19 cellular contexts compared by ENCODE assay signal in the genomic region with DNA sequence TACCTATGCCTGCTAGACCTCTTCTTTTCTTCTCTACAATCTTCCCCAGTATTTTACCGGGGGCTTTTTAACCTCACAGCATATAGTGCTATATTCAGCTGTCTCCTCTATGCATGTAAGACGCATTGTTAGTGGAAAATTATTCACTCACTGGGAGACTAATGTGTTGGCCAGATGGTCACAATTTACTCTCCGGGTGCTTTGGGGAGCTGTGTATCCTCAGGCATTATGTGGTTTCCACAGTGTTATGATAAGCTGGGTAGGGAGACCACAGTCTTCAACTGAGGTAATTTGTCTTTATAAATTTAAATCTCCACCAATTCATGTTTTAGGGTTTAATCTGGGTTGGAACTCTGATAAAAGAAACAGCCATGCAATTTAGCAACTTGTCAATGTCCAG.
DNase-seq lines count a peak whose midpoint lies in the region; ATAC-seq and TF ChIP-seq lines count a peak whose summit lies in the region.
"Had no signal": no experiment of that assay in that cellular context is flagged by ENCODE, and none has a peak within 500 bp of the region (broad histone marks: within the 10 kb centered on the region; RNA-seq: fewer than 3 reads in every experiment).

No MANE protein-coding gene starts in this region.

- H2AK5ac ChIP-seq in H9 (ENCODE audit: insufficient read length, low read length), result no peak overlapping the region

- H3K9me3 ChIP-seq in WERI-Rb-1 (ENCODE audit: severe bottlenecking), result no peaks in the 10 kb centered on the region
- no peaks in the 10 kb centered on the region for H3K9me3 ChIP-seq in H9 (ENCODE audit: control insufficient read depth, low read depth, low read length)
- H3K9me3 ChIP-seq: left ventricle myocardium inferior had no signal

- no peaks in the 10 kb centered on the region for H3K79me1 ChIP-seq in H9 (ENCODE audit: insufficient read depth, low read depth, low read length, poor library complexity, severe bottlenecking)

- H4K91ac ChIP-seq in H9 (ENCODE audit: insufficient read length, low read depth, low read length), result no peak overlapping the region

- no peaks in the 10 kb centered on the region for H3K79me2 ChIP-seq in H9 (ENCODE audit: insufficient read depth, low read length)

- no peak overlapping the region for H2BK5ac ChIP-seq in H9 (ENCODE audit: insufficient read length, low read length)

- no peaks in the 10 kb centered on the region for H4K20me1 ChIP-seq in H9 (ENCODE audit: control insufficient read depth, insufficient read depth, insufficient read length)

- WGBS in H9 (ENCODE audit: extremely low coverage, insufficient read length, low lambda C conversion rate), result no CpG with 5 or more reads among the region's 3 CpGs

- no peaks in the 10 kb centered on the region for H3K23me2 ChIP-seq in H9 (ENCODE audit: insufficient read length, low read depth, low read length, poor library complexity, severe bottlenecking)

- no peak overlapping the region for H3T11ph ChIP-seq in H9 (ENCODE audit: low read length)

- no peak overlapping the region for H3K4me3 Mint-ChIP-seq in H9

- H3K4me1 Mint-ChIP-seq in H9, result no peaks in the 10 kb centered on the region

- ATAC-seq in HG03460 (IDR thresholded peaks at IDR 0.05; ENCODE audit: unreplicated experiment), result no peak
- ATAC-seq: activated naive CD4-positive, alpha-beta T cell treated with anti-CD3 and anti-CD28 coated beads, Interleukin-2, amount 50 U/mL, for 72 hours; K562 had no signal

- H3K27ac ChIP-seq in WERI-Rb-1 (no peak overlapping the region), H9 (ENCODE audit: insufficient read length, low read depth, low read length) (no peak overlapping the region)
- H3K27ac ChIP-seq: left ventricle myocardium inferior had no signal

- no peak overlapping the region for H4K5ac ChIP-seq in H9 (ENCODE audit: insufficient read length, low read depth, low read length)

- no peak overlapping the region for H3K4ac ChIP-seq in H9 (ENCODE audit: low read depth, low read length)

- H3K14ac ChIP-seq in H9 (ENCODE audit: insufficient read depth, low read length), result no peak overlapping the region

- H3K56ac ChIP-seq in H9 (ENCODE audit: insufficient read length, low read depth, low read length), result no peak overlapping the region

- H3K23ac ChIP-seq in H9 (ENCODE audit: insufficient read length, low read depth, low read length), result no peak overlapping the region

- peak; percentile 1 for DNase-seq in AG10803 (ENCODE audit: low read depth)
- peak; percentile 94 for DNase-seq in NCI-H146 (lab: John Stamatoyannopoulos, UW)
- peak; percentile 35 for DNase-seq in WERI-Rb-1
- peak; percentile 5 for DNase-seq in glomerular visceral epithelial cell (ENCODE audit: extremely low spot score)
- no peak for DNase-seq in NCI-H524 treated with DMSO at 0.1 percent for 48 hours (lab: John Stamatoyannopoulos, UW)
- DNase-seq in H9, result no peak
- no peak for DNase-seq in G401 (ENCODE audit: low spot score)
- DNase-seq: activated CD4-positive, alpha-beta T cell treated with anti-CD3 and anti-CD28 coated beads, Interleukin-2, amount 50 U/mL, for 1 hour; effector CD4-positive, alpha-beta T cell; left ventricle myocardium inferior; NCI-H1105; NCI-H510A; posterior cingulate gyrus; stimulated activated CD4-positive, alpha-beta T cell treated with anti-CD3 and anti-CD28 coated beads, Interleukin-12 subunit alpha, Interleukin-12 subunit beta, amount 100 ng/mL, for 4 hours; stimulated activated naive CD4-positive, alpha-beta T cell treated with Interleukin-2 at 50 U/mL for 16 hours; trophoblast cell had no signal

- H2AFZ ChIP-seq in H9 (ENCODE audit: low read length), result no peak overlapping the region

- in situ Hi-C loops in G401 (cut with HindIII; ENCODE audit: low sequenced_read_pairs), result no loop called here

- H3K18ac ChIP-seq in H9 (ENCODE audit: insufficient read length, low read depth, low read length), result no peak overlapping the region

- H3K4me2 ChIP-seq in H9 (ENCODE audit: insufficient read depth, insufficient read length, low read length), result no peak overlapping the region

- TF ChIP-seq CTCF in AG10803 (conservative IDR thresholded peaks at IDR 0.05; ENCODE audit: low read length) (no peak), WERI-Rb-1 (IDR thresholded peaks at IDR 0.05; ENCODE audit: low read depth, low read length) (no peak), H9 (conservative IDR thresholded peaks at IDR 0.05) (no peak)

- no peaks in the 10 kb centered on the region for H3K36me3 ChIP-seq in WERI-Rb-1
- H3K36me3 ChIP-seq: left ventricle myocardium inferior had no signal

- H4K8ac ChIP-seq in H9 (replicated peaks; ENCODE audit: insufficient read length, low read depth, low read length), result no peak overlapping the region

- no peak overlapping the region for H2BK15ac ChIP-seq in H9 (ENCODE audit: low read depth, low read length)

- H3K9ac ChIP-seq in H9 (ENCODE audit: extremely low read depth, insufficient read length, low read length), result no peak overlapping the region

- H3K4me3 ChIP-seq in AG10803 (ENCODE audit: low read length) (no peak overlapping the region), WERI-Rb-1 (ENCODE audit: low read depth, low read length) (no peak overlapping the region)
- H3K4me3 ChIP-seq: K562, left ventricle myocardium inferior had no signal

- no peaks in the 10 kb centered on the region for H3K27me3 Mint-ChIP-seq in H9 (ENCODE audit: low read depth)

- no peaks in the 10 kb centered on the region for H3K9me3 Mint-ChIP-seq in H9

- no peak overlapping the region for H2BK20ac ChIP-seq in H9 (ENCODE audit: low read depth, low read length, poor library complexity, severe bottlenecking)

- no peak overlapping the region for H3K27ac Mint-ChIP-seq in H9
- H3K27ac Mint-ChIP-seq: activated naive CD4-positive, alpha-beta T cell treated with anti-CD3 and anti-CD28 coated beads, Interleukin-2, amount 50 U/mL, for 72 hours had no signal

- H2BK120ac ChIP-seq in H9 (ENCODE audit: low read depth, low read length, poor library complexity, severe bottlenecking), result no peak overlapping the region

- no peak overlapping the region for H2BK12ac ChIP-seq in H9 (ENCODE audit: insufficient read length, low read depth, low read length)

- H3K27me3 ChIP-seq in WERI-Rb-1 (ENCODE audit: insufficient read depth, low read depth, severe bottlenecking) (no peaks in the 10 kb centered on the region), H9 (ENCODE audit: insufficient read depth, low read length) (no peaks in the 10 kb centered on the region)

- no peaks in the 10 kb centered on the region for H3K36me3 Mint-ChIP-seq in H9 (ENCODE audit: insufficient read depth in 1 of 3, low read depth in 3 of 3)
- H3K36me3 Mint-ChIP-seq: activated naive CD4-positive, alpha-beta T cell treated with anti-CD3 and anti-CD28 coated beads, Interleukin-2, amount 50 U/mL, for 72 hours had no signal

- no peaks in the 10 kb centered on the region for H3K4me1 ChIP-seq in H9 (ENCODE audit: insufficient read depth, low read length)
- H3K4me1 ChIP-seq: left ventricle myocardium inferior had no signal

Comparison
In these comparisons a context has a peak if more than half of its experiments do, and no peak if none do; other contexts are left out.
1. DNase-seq: peak in AG10803 (single experiment), NCI-H146 (single experiment), WERI-Rb-1 (single experiment) and glomerular visceral epithelial cell (single experiment); none in NCI-H524 treated with DMSO at 0.1 percent for 48 hours (single experiment), H9 (single experiment) and G401 (single experiment).